11 cellular contexts compared by ENCODE assay signal in the genomic region with DNA sequence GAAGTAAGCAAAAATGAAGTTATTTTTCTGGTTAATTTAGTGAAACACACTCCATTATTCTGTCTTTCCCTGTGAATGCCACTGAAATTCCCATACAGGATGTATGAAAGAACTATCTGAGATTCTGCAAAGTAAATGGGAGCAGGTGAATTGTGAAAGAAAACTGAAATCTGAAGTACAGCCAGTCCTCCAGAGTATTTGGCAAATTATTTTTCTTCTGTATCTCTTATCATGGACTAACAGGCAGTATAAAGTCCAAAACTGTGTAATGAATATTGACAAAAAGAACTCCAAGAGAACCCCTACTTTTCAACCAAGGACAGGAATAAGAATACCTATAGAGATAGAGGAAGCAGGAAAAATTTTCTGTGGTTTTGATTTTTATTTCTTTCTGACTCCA.
"Had no signal": no experiment of that assay in that cellular context is flagged by ENCODE, and none has a peak within 500 bp of the region (broad histone marks: within the 10 kb centered on the region; RNA-seq: fewer than 3 reads in every experiment).

No MANE protein-coding gene starts in this region.

- H3K4me3 ChIP-seq: GM23248, GM23338, HAP-1 had no signal

- FAIRE-seq: H1, H54 had no signal

- H3K4me2 ChIP-seq: GM23338 had no signal

- H3K9me3 ChIP-seq: HAP-1 had no signal

- ATAC-seq: GM23338, HCT116 had no signal

- H3K4me1 ChIP-seq: HAP-1 had no signal

- H2AFZ ChIP-seq: GM23248, GM23338 had no signal

- H3K27ac ChIP-seq: GM23248 had no signal

- H3K36me3 ChIP-seq: HAP-1 had no signal

- H3K9ac ChIP-seq: GM23248 had no signal

- H3K4me1 Mint-ChIP-seq: GM23338, H9 had no signal

- DNase-seq: GM23248, GOT3, H7, H9, HCEC 1CT, HFFc6 had no signal

- H3K4me3 Mint-ChIP-seq: GM23338, H9, HFFc6 had no signal

- H3K27ac Mint-ChIP-seq: GM23338, H9, HFFc6 had no signal

- H3K9me3 Mint-ChIP-seq: HFFc6 had no signal
